ENCODE assay signal across 8 cellular contexts in genomic region chr12:96906498-96906848, GRCh38. TPM values are rescaled to one million over a fixed set of nuclear protein-coding genes. Genes with fewer than 3 reads are reported as not detected.
A peak's percentile ranks its signal among the peaks of the same experiment; 100 is the strongest.
DNase-seq lines count a peak whose midpoint lies in the region; ATAC-seq and TF ChIP-seq lines count a peak whose summit lies in the region.

No MANE protein-coding gene starts in this region.

- no peaks in the 10 kb centered on the region for H3K9me3 Mint-ChIP-seq in progenitor cell of endocrine pancreas (ENCODE audit: low read depth)

- peaks cover 27% of the 10 kb centered on the region for H3K36me3 ChIP-seq in DOHH2 (ENCODE audit: control insufficient read depth, low read length)
- H3K36me3 ChIP-seq in SJSA1 = peaks cover 23% of the 10 kb centered on the region

- peaks cover 42% of the 10 kb centered on the region for H3K79me2 ChIP-seq in DOHH2 (ENCODE audit: control insufficient read depth, low read length)

- 0 out of 2 replicates have a peak, but pooled peaks cover 6% of the 10 kb centered on the region for H3K27me3 ChIP-seq in DOHH2 (ENCODE audit: control insufficient read depth, low read length)
- no peaks in the 10 kb centered on the region for H3K27me3 ChIP-seq in SJSA1 (replicated peaks)

- peak overlapping the region; percentile 84 for H3K4me3 Mint-ChIP-seq in progenitor cell of endocrine pancreas (ENCODE audit: low read depth)

- H3K27ac ChIP-seq in DOHH2 (ENCODE audit: low read depth, low read length) (no peak overlapping the region), SJSA1 (peak overlapping the region; percentile 96)

- TF ChIP-seq CTCF in DOHH2 (IDR thresholded peaks at IDR 0.05; ENCODE audit: low read depth, low read length, poor library complexity, severe bottlenecking) = no peak
- no peak for TF ChIP-seq CTCF in epithelial cell of proximal tubule (conservative IDR thresholded peaks at IDR 0.05; ENCODE audit: low read depth, low read length)
- TF ChIP-seq CTCF in progenitor cell of endocrine pancreas (IDR thresholded peaks at IDR 0.05; ENCODE audit: unreplicated experiment) = no peak
- TF ChIP-seq CTCF in GM13977 (IDR thresholded peaks at IDR 0.05; ENCODE audit: extremely low read depth, insufficient read depth, missing control alignments) = no peak

- in situ Hi-C loops in GM13977 (cut with MboI; ENCODE audit: low pct_unique_long_range_greater_than_20kb, low sequenced_read_pairs, unreplicated experiment) = no loop called here

- H3K4me3 ChIP-seq in DOHH2 (ENCODE audit: low read length) (peak overlapping the region; percentile 87), SJSA1 (peak overlapping the region; percentile 87), epithelial cell of proximal tubule (ENCODE audit: low read depth, low read length) (peak overlapping the region; percentile 87)

- H3K36me3 Mint-ChIP-seq in progenitor cell of endocrine pancreas (ENCODE audit: insufficient read depth) = peaks cover 2% of the 10 kb centered on the region

- peak overlapping the region; percentile 96 for H3K4me2 ChIP-seq in DOHH2 (ENCODE audit: low read length)

- DNase-seq in SJSA1 (ENCODE audit: low read depth in 1 of 2, low spot score in 2 of 2) (no peak), epithelial cell of proximal tubule (ENCODE audit: low read depth) (no peak), progenitor cell of endocrine pancreas (ENCODE audit: low spot score, unreplicated experiment) (no peak), amniotic stem cell (lab: John Stamatoyannopoulos, UW) (no peak), GM13977 (ENCODE audit: low spot score) (no peak), RKO (ENCODE audit: low spot score) (no peak)

- H3K27me3 Mint-ChIP-seq in progenitor cell of endocrine pancreas = no peaks in the 10 kb centered on the region

- peaks cover 41% of the 10 kb centered on the region for H3K4me1 ChIP-seq in DOHH2 (ENCODE audit: control insufficient read depth, low read length)
- peaks cover 35% of the 10 kb centered on the region for H3K4me1 ChIP-seq in SJSA1 (replicated peaks)

- no peaks in the 10 kb centered on the region for H3K9me2 ChIP-seq in DOHH2 (replicated peaks; ENCODE audit: control insufficient read depth, low read length)

- H3K9me3 ChIP-seq in DOHH2 (ENCODE audit: control insufficient read depth, insufficient read depth, low read length) (no peaks in the 10 kb centered on the region), SJSA1 (replicated peaks) (no peaks in the 10 kb centered on the region)

- H3K4me1 Mint-ChIP-seq in progenitor cell of endocrine pancreas (ENCODE audit: low read depth) = peaks cover 24% of the 10 kb centered on the region

- H3F3A ChIP-seq in DOHH2 (ENCODE audit: control insufficient read depth, insufficient read depth) = no peaks in the 10 kb centered on the region

- no peaks in the 10 kb centered on the region for H4K20me1 ChIP-seq in DOHH2 (ENCODE audit: control insufficient read depth, insufficient read depth, low read depth, low read length)

- H3K27ac Mint-ChIP-seq in progenitor cell of endocrine pancreas = peak overlapping the region; percentile 91

- ATAC-seq in HG02571 (IDR thresholded peaks at IDR 0.05; ENCODE audit: unreplicated experiment) = no peak

RNA-seq across cellular contexts. Expression of gene NEDD1, which starts 0.6 kb away (rescaled TPM):
- 117 and 143 TPM in 2 replicates for total RNA-seq in SJSA1 (2014; rRNA removed; shearing (Covaris generic))
- 30.6 and 37.2 TPM in 2 replicates for total RNA-seq in epithelial cell of proximal tubule
- 24.3 and 24.9 TPM in 2 replicates for total RNA-seq in progenitor cell of endocrine pancreas
